Comparison of ENCODE assay signal across 11 cellular contexts in genomic region chr12:124411291-124411878, GRCh38.
DNase-seq lines count a peak whose midpoint lies in the region; ATAC-seq and TF ChIP-seq lines count a peak whose summit lies in the region.
"Had no signal": no experiment of that assay in that cellular context is flagged by ENCODE, and none has a peak within 500 bp of the region (broad histone marks: within the 10 kb centered on the region; RNA-seq: fewer than 3 reads in every experiment).

No MANE protein-coding gene starts in this region.

- no peak overlapping the region for H3K9ac ChIP-seq in colonic mucosa (ENCODE audit: low read depth in 2 of 2, low read length in 2 of 2)

- H3K4me1 ChIP-seq in colonic mucosa (no peaks in the 10 kb centered on the region), mucosa of descending colon (ENCODE audit: low read depth) (peaks cover 25% of the 10 kb centered on the region), uterus (peaks cover 0 to 37% of the 10 kb centered on the region in 2 donors)

- no peak for DNase-seq in activated naive CD4-positive, alpha-beta T cell treated with anti-CD3 and anti-CD28 coated beads, Interleukin-2, amount 50 U/mL, for 72 hours (ENCODE audit: low spot score in 2 of 2)
- DNase-seq in activated naive CD4-positive, alpha-beta T cell treated with anti-CD3 and anti-CD28 coated beads for 36 hours, result no peak
- DNase-seq in colonic mucosa (peak; percentile 53), mucosa of descending colon (no peak), uterus (peak; percentile 86 to 93), iPS-NIHi11 (ENCODE audit: low spot score) (no peak)
- DNase-seq: CD4-positive, CD25-positive, alpha-beta regulatory T cell; NCI-H345 had no signal

- peak overlapping the region; percentile 66 to 73 for H3K27ac Mint-ChIP-seq in activated naive CD4-positive, alpha-beta T cell treated with anti-CD3 and anti-CD28 coated beads, Interleukin-2, amount 50 U/mL, for 72 hours
- H3K27ac Mint-ChIP-seq in activated naive CD4-positive, alpha-beta T cell treated with anti-CD3 and anti-CD28 coated beads for 36 hours, result no peak overlapping the region
- H3K27ac Mint-ChIP-seq: CD4-positive, CD25-positive, alpha-beta regulatory T cell; stimulated activated memory B cell treated with anti-CD40 and anti-IgM and Interleukin-4, amounts not matched to agents 10 μg/mL and 1 μg/mL and 100 μg/mL, for 72 hours had no signal

- CTCF ChIA-PET in activated naive CD4-positive, alpha-beta T cell treated with anti-CD3 and anti-CD28 coated beads for 36 hours (lab: Charles Lee), result no interaction called here

- peak overlapping the region; percentile 41 for H3K27ac ChIP-seq in colonic mucosa
- H3K27ac ChIP-seq in uterus, result peak overlapping the region; percentile 74 to 89

- H3K27me3 ChIP-seq in colonic mucosa (no peaks in the 10 kb centered on the region), uterus (no peaks in the 10 kb centered on the region)

- no peaks in the 10 kb centered on the region for H3K9me3 Mint-ChIP-seq in activated naive CD4-positive, alpha-beta T cell treated with anti-CD3 and anti-CD28 coated beads, Interleukin-2, amount 50 U/mL, for 72 hours
- H3K9me3 Mint-ChIP-seq in activated naive CD4-positive, alpha-beta T cell treated with anti-CD3 and anti-CD28 coated beads for 36 hours, result no peaks in the 10 kb centered on the region
- H3K9me3 Mint-ChIP-seq: CD4-positive, CD25-positive, alpha-beta regulatory T cell; stimulated activated memory B cell treated with anti-CD40 and anti-IgM and Interleukin-4, amounts not matched to agents 10 μg/mL and 1 μg/mL and 100 μg/mL, for 72 hours had no signal

- H3K4me3 Mint-ChIP-seq in activated naive CD4-positive, alpha-beta T cell treated with anti-CD3 and anti-CD28 coated beads for 36 hours, result no peak overlapping the region
- H3K4me3 Mint-ChIP-seq: stimulated activated memory B cell treated with anti-CD40 and anti-IgM and Interleukin-4, amounts not matched to agents 10 μg/mL and 1 μg/mL and 100 μg/mL, for 72 hours had no signal

- no peak overlapping the region for H3K4me3 ChIP-seq in colonic mucosa
- H3K4me3 ChIP-seq in mucosa of descending colon, result no peak overlapping the region
- H3K4me3 ChIP-seq in uterus, result no peak overlapping the region

- intact Hi-C loops in activated naive CD4-positive, alpha-beta T cell treated with anti-CD3 and anti-CD28 coated beads for 36 hours (cut with micrococcal nuclease), result no loop called here
- intact Hi-C loops in colonic mucosa (cut with DNase I), result no loop called here
- intact Hi-C loops in mucosa of descending colon (cut with DNase I, micrococcal nuclease), result no loop called here
- intact Hi-C loops in uterus (cut with DNase I; ENCODE audit: low total_unique reads), result no loop called here

- H3K36me3 Mint-ChIP-seq in activated naive CD4-positive, alpha-beta T cell treated with anti-CD3 and anti-CD28 coated beads, Interleukin-2, amount 50 U/mL, for 72 hours, result no peaks in the 10 kb centered on the region
- peaks cover 6% of the 10 kb centered on the region for H3K36me3 Mint-ChIP-seq in activated naive CD4-positive, alpha-beta T cell treated with anti-CD3 and anti-CD28 coated beads for 36 hours (ENCODE audit: low read depth)

- TF ChIP-seq CTCF in colonic mucosa (IDR thresholded peaks at IDR 0.05) (no peak), mucosa of descending colon (IDR thresholded peaks at IDR 0.05) (no peak), uterus (IDR thresholded peaks at IDR 0.05) (peak in 1 of 4 experiments; percentile 2)

- no peak for ATAC-seq in activated naive CD4-positive, alpha-beta T cell treated with anti-CD3 and anti-CD28 coated beads, Interleukin-2, amount 50 U/mL, for 72 hours
- ATAC-seq in mucosa of descending colon (peak; percentile 38), GM19023 (IDR thresholded peaks at IDR 0.05; ENCODE audit: unreplicated experiment) (no peak), HG03442 (IDR thresholded peaks at IDR 0.05; ENCODE audit: unreplicated experiment) (no peak)
- ATAC-seq: stimulated activated memory B cell treated with anti-CD40 and anti-IgM and Interleukin-4, amounts not matched to agents 10 μg/mL and 1 μg/mL and 100 μg/mL, for 72 hours had no signal

- no peaks in the 10 kb centered on the region for H3K27me3 Mint-ChIP-seq in activated naive CD4-positive, alpha-beta T cell treated with anti-CD3 and anti-CD28 coated beads for 36 hours (ENCODE audit: low read depth)
- H3K27me3 Mint-ChIP-seq: CD4-positive, CD25-positive, alpha-beta regulatory T cell; stimulated activated memory B cell treated with anti-CD40 and anti-IgM and Interleukin-4, amounts not matched to agents 10 μg/mL and 1 μg/mL and 100 μg/mL, for 72 hours had no signal

- TF ChIP-seq POLR2A in uterus (IDR thresholded peaks at IDR 0.05), result no peak

- H3K36me3 ChIP-seq in colonic mucosa, result no peaks in the 10 kb centered on the region
- H3K36me3 ChIP-seq in mucosa of descending colon (ENCODE audit: low read depth), result no peaks in the 10 kb centered on the region
- H3K36me3 ChIP-seq in uterus, result no peaks in the 10 kb centered on the region

- H3K4me1 Mint-ChIP-seq in activated naive CD4-positive, alpha-beta T cell treated with anti-CD3 and anti-CD28 coated beads for 36 hours (ENCODE audit: low read depth), result no peaks in the 10 kb centered on the region

- no peaks in the 10 kb centered on the region for H3K9me3 ChIP-seq in colonic mucosa
- no peaks in the 10 kb centered on the region for H3K9me3 ChIP-seq in mucosa of descending colon
- H3K9me3 ChIP-seq in uterus, result no peaks in the 10 kb centered on the region

Comparison
In these comparisons a context has a peak if more than half of its experiments do, and no peak if none do; other contexts are left out.
1. DNase-seq: peak in colonic mucosa (single experiment) and uterus (2 of 2); none in activated naive CD4-positive, alpha-beta T cell treated with anti-CD3 and anti-CD28 coated beads, Interleukin-2, amount 50 U/mL, for 72 hours (0 of 2), activated naive CD4-positive, alpha-beta T cell treated with anti-CD3 and anti-CD28 coated beads for 36 hours (single experiment), mucosa of descending colon (0 of 3) and iPS-NIHi11 (single experiment).